10 cellular contexts compared by ENCODE assay signal in the genomic region with DNA sequence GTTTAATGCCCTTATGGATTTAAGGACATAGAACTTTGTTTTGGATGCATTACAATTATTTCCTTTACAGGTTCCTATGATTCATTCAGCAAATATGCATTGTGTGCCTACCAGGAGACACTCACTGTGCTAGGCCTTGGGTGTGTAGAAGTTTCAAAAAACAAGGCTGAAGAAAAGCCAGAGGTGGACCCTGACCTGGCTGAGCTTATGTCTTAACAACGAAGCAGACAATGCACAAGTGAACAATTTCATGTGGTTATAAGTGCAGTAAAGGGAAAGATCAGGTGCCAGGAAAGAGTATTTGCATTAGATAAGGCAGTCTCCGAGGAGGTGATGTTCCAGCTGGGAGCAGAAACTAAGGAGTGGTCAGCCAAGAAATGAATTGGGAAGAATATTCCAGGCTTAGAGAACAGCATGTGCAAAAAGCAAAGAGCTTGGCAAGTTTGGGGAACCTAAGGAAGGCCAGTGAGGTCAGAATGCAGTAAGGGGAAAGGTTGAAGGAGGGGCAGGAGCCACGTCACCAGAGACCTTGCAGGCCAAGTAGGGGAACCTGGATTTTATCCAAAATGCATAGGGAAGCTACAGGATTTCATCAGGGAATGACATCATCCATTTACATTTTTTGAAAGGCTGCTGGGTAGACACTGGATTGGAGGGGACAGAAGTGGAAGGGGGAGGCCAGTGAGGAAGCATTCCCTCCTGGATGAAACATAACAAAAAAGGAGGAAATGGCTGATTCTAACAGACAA.
A peak's percentile ranks its signal among the peaks of the same experiment; 100 is the strongest.
DNase-seq lines count a peak whose midpoint lies in the region; ATAC-seq, FAIRE-seq and TF ChIP-seq lines count a peak whose summit lies in the region.
"Had no signal": no experiment of that assay in that cellular context is flagged by ENCODE, and none has a peak within 500 bp of the region (broad histone marks: within the 10 kb centered on the region; RNA-seq: fewer than 3 reads in every experiment).

No MANE protein-coding gene starts in this region.

- H3K79me2 ChIP-seq in ACC112 (ENCODE audit: control insufficient read depth, insufficient read depth, low read length, unreplicated experiment) (no peaks in the 10 kb centered on the region), endothelial cell of umbilical vein (ENCODE audit: control insufficient read depth, insufficient read depth, low read length) (peaks cover 13% of the 10 kb centered on the region)

- H3K27me3 Mint-ChIP-seq in activated T-helper 17 cell treated with anti-CD3 and anti-CD28 coated beads, Interleukin-2, amount 50 U/mL, for 72 hours = peaks cover 27% of the 10 kb centered on the region

- H3K36me3 Mint-ChIP-seq in activated T-helper 17 cell treated with anti-CD3 and anti-CD28 coated beads, Interleukin-2, amount 50 U/mL, for 72 hours (ENCODE audit: low read depth) = no peaks in the 10 kb centered on the region

- BruUV-seq in endothelial cell of umbilical vein (replicated peaks; lab: Mats Ljungman, UMichigan) = no TSS peak

- TF ChIP-seq CTCF in endothelial cell of umbilical vein (IDR thresholded peaks at IDR 0.05; ENCODE audit: extremely low read depth in 1 of 2, insufficient read depth in 1 of 2, low read depth in 1 of 2, low read length in 2 of 2) = no peak
- no peak for TF ChIP-seq CTCF in ovary (IDR thresholded peaks at IDR 0.05)

- WGBS in ovary, 3 donors = 18 to 23% (median 21%) methylated on average over 3 of the region's 3 CpGs

- H3K4me3 ChIP-seq in ACC112 (ENCODE audit: low read depth, low read length) (no peak overlapping the region), endothelial cell of umbilical vein (replicated peaks in 1 of 3; ENCODE audit: insufficient read depth in 1 of 3, low read depth in 1 of 3, low read length in 3 of 3) (peak overlapping the region in 1 of 3 experiments; percentile 40), ovary (no peak overlapping the region)
- H3K4me3 ChIP-seq: BLaER1 treated with 17β-estradiol and CSF1 and Interleukin-3, amounts not matched to agents 10 nM and 100 nM had no signal

- H3K9ac ChIP-seq in endothelial cell of umbilical vein (replicated peaks; ENCODE audit: extremely low read depth, insufficient read depth, low read length) = peak overlapping the region; percentile 84
- H3K9ac ChIP-seq: BLaER1 treated with 17β-estradiol and CSF1 and Interleukin-3, amounts not matched to agents 10 nM and 100 nM had no signal

- peak overlapping the region; percentile 92 for H3K4me2 ChIP-seq in endothelial cell of umbilical vein (ENCODE audit: insufficient read depth, low read length)

- no peaks in the 10 kb centered on the region for H3K4me1 Mint-ChIP-seq in activated T-helper 17 cell treated with anti-CD3 and anti-CD28 coated beads, Interleukin-2, amount 50 U/mL, for 72 hours

- H3K4me1 ChIP-seq in ACC112 (ENCODE audit: control insufficient read depth, insufficient read depth, low read length, unreplicated experiment) (peaks cover 23% of the 10 kb centered on the region), endothelial cell of umbilical vein (ENCODE audit: control insufficient read depth, extremely low read depth, insufficient read depth, low read length) (peaks cover 35% of the 10 kb centered on the region), ovary (ENCODE audit: insufficient read depth) (peaks cover 10% of the 10 kb centered on the region)

- H3K27ac Mint-ChIP-seq in activated T-helper 17 cell treated with anti-CD3 and anti-CD28 coated beads, Interleukin-2, amount 50 U/mL, for 72 hours = no peak overlapping the region

- H3K27me3 ChIP-seq in ACC112 (ENCODE audit: insufficient read depth, low read length) (no peaks in the 10 kb centered on the region), endothelial cell of umbilical vein (ENCODE audit: control insufficient read depth in 2 of 2, insufficient read depth in 2 of 2, low read length in 2 of 2) (no peaks in the 10 kb centered on the region), ovary (no peaks in the 10 kb centered on the region)

- ATAC-seq in activated T-helper 17 cell treated with anti-CD3 and anti-CD28 coated beads, Interleukin-2, amount 50 U/mL, for 72 hours (replicated peaks) = no peak
- ATAC-seq in HG03045 (IDR thresholded peaks at IDR 0.05; ENCODE audit: unreplicated experiment) (no peak), GM18505 (IDR thresholded peaks at IDR 0.05; ENCODE audit: unreplicated experiment) (no peak)

- H3K4me3 Mint-ChIP-seq in activated T-helper 17 cell treated with anti-CD3 and anti-CD28 coated beads, Interleukin-2, amount 50 U/mL, for 72 hours = no peak overlapping the region

- no peak for TF ChIP-seq EP300 in ovary (IDR thresholded peaks at IDR 0.05)

- no peaks in the 10 kb centered on the region for H3K9me1 ChIP-seq in endothelial cell of umbilical vein (replicated peaks; ENCODE audit: control insufficient read depth, extremely low read depth, insufficient read depth, low read length)

- H2AFZ ChIP-seq in ACC112 (ENCODE audit: low read length, unreplicated experiment) (no peak overlapping the region), endothelial cell of umbilical vein (ENCODE audit: low read depth, low read length) (peak overlapping the region; percentile 85)

- intact Hi-C loops in endothelial cell of umbilical vein (cut with micrococcal nuclease) (loop anchor here (1.0 to 5.0 kb wide), 5 partner anchors 15 to 192 kb away; no protein-coding TSS in a partner anchor), ovary (cut with DNase I) (no loop called here)

- POLR2A ChIA-PET in endothelial cell of umbilical vein (lab: Charles Lee) = interaction anchor here (0.6 kb wide), 1 partner anchor 134 kb away, joined by 4 read pairs; no protein-coding TSS in a partner anchor

- no peaks in the 10 kb centered on the region for H3K9me3 Mint-ChIP-seq in activated T-helper 17 cell treated with anti-CD3 and anti-CD28 coated beads, Interleukin-2, amount 50 U/mL, for 72 hours

- H3K27ac ChIP-seq in ACC112 (ENCODE audit: low read depth, low read length) (peak overlapping the region; percentile 32; the same call in 1 of the 2 replicates), endothelial cell of umbilical vein (ENCODE audit: insufficient read depth, low read depth, low read length) (peak overlapping the region; percentile 96), ovary (no peak overlapping the region)
- H3K27ac ChIP-seq: BLaER1 treated with 17β-estradiol and CSF1 and Interleukin-3, amounts not matched to agents 10 nM and 100 nM had no signal

- H3K36me3 ChIP-seq in ACC112 (ENCODE audit: insufficient read depth, low read length) (no peaks in the 10 kb centered on the region), endothelial cell of umbilical vein (ENCODE audit: control insufficient read depth in 2 of 2, extremely low read depth in 1 of 2, insufficient read depth in 2 of 2, low read length in 2 of 2) (no peaks in the 10 kb centered on the region), ovary (no peaks in the 10 kb centered on the region)

- CTCF ChIA-PET in endothelial cell of umbilical vein (lab: Charles Lee) = interaction anchor here (1.2 to 1.7 kb wide), 4 partner anchors 9 to 53 kb away, joined by 3 to 6 read pairs (median 4); no protein-coding TSS in a partner anchor

- H3K9me3 ChIP-seq in endothelial cell of umbilical vein (replicated peaks; ENCODE audit: control insufficient read depth, insufficient read depth, low read length) (no peaks in the 10 kb centered on the region), ovary (no peaks in the 10 kb centered on the region)

- FAIRE-seq in endothelial cell of umbilical vein (lab: Jason Lieb, UNC) = peak; percentile 93

- peak; percentile 66 for DNase-seq in NCI-H226
- peak; percentile 75 for DNase-seq in endothelial cell of umbilical vein (ENCODE audit: low read depth, low spot score)
- DNase-seq in lung microvascular endothelial cell (ENCODE audit: low read depth in 2 of 2) = peak; percentile 48 to 59
- DNase-seq in ovary = no peak
- DNase-seq: NCI-H82 had no signal

- H4K20me1 ChIP-seq in endothelial cell of umbilical vein (replicated peaks; ENCODE audit: control insufficient read depth, extremely low read depth, insufficient read depth, low read length) = no peaks in the 10 kb centered on the region

- TF ChIP-seq POLR2A in endothelial cell of umbilical vein (IDR thresholded peaks at IDR 0.05; ENCODE audit: low read depth, low read length) (no peak), ovary (IDR thresholded peaks at IDR 0.05) (no peak), GM18505 (IDR thresholded peaks at IDR 0.05; ENCODE audit: borderline replicate concordance, extremely low read depth, insufficient read depth, insufficient read length) (no peak)

- dilution Hi-C loops in endothelial cell of umbilical vein (cut with MboI; ENCODE audit: extremely low pct_ligation_motif_present, low sequenced_read_pairs) = no loop called here

TF ChIP-seq in endothelial cell of umbilical vein, 7 proteins besides CTCF, POLR2A, EP300 and RAD21:
- TF ChIP-seq JUN (IDR thresholded peaks at IDR 0.05; ENCODE audit: borderline replicate concordance, insufficient read depth, insufficient read length, low read depth) (peak; percentile 87), MYC (IDR thresholded peaks at IDR 0.05; ENCODE audit: low read depth, low read length) (no peak), FOS (IDR thresholded peaks at IDR 0.05; ENCODE audit: borderline replicate concordance, insufficient read depth, low read length) (peak; percentile 73)

Comparison
In these comparisons a context has a peak if more than half of its experiments do, and no peak if none do; other contexts are left out.
1. H3K27ac ChIP-seq: peak in ACC112 (single experiment) and endothelial cell of umbilical vein (single experiment); none in ovary (0 of 2).
2. DNase-seq: peak in NCI-H226 (single experiment), endothelial cell of umbilical vein (single experiment) and lung microvascular endothelial cell (2 of 2); none in ovary (0 of 5).